ENCODE assay signal across 8 cellular contexts in genomic region chr18:44709297-44710117, GRCh38. TPM values are rescaled to one million over a fixed set of nuclear protein-coding genes. Genes with fewer than 3 reads are reported as not detected.
A peak's percentile ranks its signal among the peaks of the same experiment; 100 is the strongest.
DNase-seq lines count a peak whose midpoint lies in the region; ATAC-seq, FAIRE-seq and TF ChIP-seq lines count a peak whose summit lies in the region.

No MANE protein-coding gene starts in this region.

- FAIRE-seq in urothelium cell line (lab: Jason Lieb, UNC): no peak

- H3K27ac ChIP-seq in esophagus squamous epithelium: peak overlapping the region; percentile 5 to 87 (median 74)
- peak overlapping the region; percentile 84 to 86 for H3K27ac ChIP-seq in tibial artery

- peaks cover 36% of the 10 kb centered on the region for H3K27me3 Mint-ChIP-seq in activated T-cell treated with anti-CD3 and anti-CD28 coated beads, Interleukin-2, amount 50 U/mL, for 72 hours (ENCODE audit: low read depth)

- H3K4me1 ChIP-seq in esophagus squamous epithelium (peaks cover 0 to 37% (median 19%) of the 10 kb centered on the region in 3 donors), tibial artery (peaks cover 0 to 79% (median 29%) of the 10 kb centered on the region in 4 donors)

- peak overlapping the region in 1 of 2 donors; percentile 36 for H3K4me3 Mint-ChIP-seq in activated T-cell treated with anti-CD3 and anti-CD28 coated beads, Interleukin-2, amount 50 U/mL, for 72 hours

- intact Hi-C loops in esophagus squamous epithelium (cut with DNase I): no loop called here
- intact Hi-C loops in tibial artery (cut with DNase I; ENCODE audit: low total_unique reads): no loop called here

- H3K36me3 Mint-ChIP-seq in activated T-cell treated with anti-CD3 and anti-CD28 coated beads, Interleukin-2, amount 50 U/mL, for 72 hours (ENCODE audit: insufficient read depth in 2 of 2): peaks cover 2% of the 10 kb centered on the region in 2 donors

- peaks cover 29% of the 10 kb centered on the region for H3K4me1 Mint-ChIP-seq in activated T-cell treated with anti-CD3 and anti-CD28 coated beads, Interleukin-2, amount 50 U/mL, for 72 hours (ENCODE audit: low read depth)

- H3K4me3 ChIP-seq in esophagus squamous epithelium (no peak overlapping the region), tibial artery (peak overlapping the region; percentile 14 to 17)

- TF ChIP-seq POLR2A in esophagus squamous epithelium (IDR thresholded peaks at IDR 0.05): no peak

- TF ChIP-seq CTCF in esophagus squamous epithelium (IDR thresholded peaks at IDR 0.05) (no peak), tibial artery (IDR thresholded peaks at IDR 0.05) (no peak)

- H3K9me3 ChIP-seq in esophagus squamous epithelium: no peaks in the 10 kb centered on the region
- H3K9me3 ChIP-seq in tibial artery: no peaks in the 10 kb centered on the region

- WGBS in esophagus squamous epithelium, 2 donors: 46 to 55% methylated on average over 7 to 8 of the region's 9 CpGs

- DNase-seq in activated T-cell treated with anti-CD3 and anti-CD28 coated beads, Interleukin-2, amount 50 U/mL, for 72 hours: no peak
- DNase-seq in activated T-cell treated with anti-CD3 and anti-CD28 coated beads, Interleukin-2, amount 50 U/mL, for 48 hours: no peak
- DNase-seq in esophagus squamous epithelium (lab: John Stamatoyannopoulos, UW) (no peak), tibial artery (no peak), urothelium cell line (ENCODE audit: low spot score) (no peak), NCI-H1436 (lab: John Stamatoyannopoulos, UW) (no peak)

- no peaks in the 10 kb centered on the region for H3K27me3 ChIP-seq in esophagus squamous epithelium
- H3K27me3 ChIP-seq in tibial artery: no peaks in the 10 kb centered on the region

- peaks cover 0 to 2% of the 10 kb centered on the region in 2 donors for H3K9me3 Mint-ChIP-seq in activated T-cell treated with anti-CD3 and anti-CD28 coated beads, Interleukin-2, amount 50 U/mL, for 72 hours

- H3K36me3 ChIP-seq in esophagus squamous epithelium (no peaks in the 10 kb centered on the region), tibial artery (peaks cover 0 to 13% (median 0%) of the 10 kb centered on the region in 3 donors)

- ATAC-seq in activated T-cell treated with anti-CD3 and anti-CD28 coated beads, Interleukin-2, amount 50 U/mL, for 72 hours (replicated peaks in 1 of 2): peak in 1 of 2 donors; percentile 45
- ATAC-seq in HG03108 (IDR thresholded peaks at IDR 0.05; ENCODE audit: unreplicated experiment) (peak; percentile 97), HG02970 (IDR thresholded peaks at IDR 0.05; ENCODE audit: low FRiP score, unreplicated experiment) (no peak)

- peak overlapping the region; percentile 30 for H3K27ac Mint-ChIP-seq in activated T-cell treated with anti-CD3 and anti-CD28 coated beads, Interleukin-2, amount 50 U/mL, for 72 hours

RNA-seq across cellular contexts. Expression of gene SETBP1, which starts 28.8 kb away (rescaled TPM):
- total RNA-seq in activated T-cell treated with anti-CD3 and anti-CD28 coated beads, Interleukin-2, amount 50 U/mL, for 72 hours: 10 to 100 TPM in 1 of 2 donors, 1 to 10 TPM in 1; 3.8 to 13.8 TPM
- 10 to 100 TPM in 1 of 4 donors, 1 to 10 TPM in 3; 2.6 to 18.5 (median 6.4) TPM for total RNA-seq in esophagus squamous epithelium

Comparison
In these comparisons a context has a peak if more than half of its experiments do, and no peak if none do; other contexts are left out.
1. H3K4me3 ChIP-seq: peak in tibial artery (2 of 2); none in esophagus squamous epithelium (0 of 4).